ENCODE assay signal across 11 cellular contexts in genomic region chr10:12729885-12730284, GRCh38.
DNase-seq lines count a peak whose midpoint lies in the region; ATAC-seq, FAIRE-seq and TF ChIP-seq lines count a peak whose summit lies in the region.
"Had no signal": no experiment of that assay in that cellular context is flagged by ENCODE, and none has a peak within 500 bp of the region (broad histone marks: within the 10 kb centered on the region; RNA-seq: fewer than 3 reads in every experiment).

No MANE protein-coding gene starts in this region.

- H2BK20ac ChIP-seq in H1 (ENCODE audit: low read length) = no peak overlapping the region

- H3K9me2 ChIP-seq in Loucy (replicated peaks; ENCODE audit: low read depth, low read length) = no peaks in the 10 kb centered on the region
- H3K9me2 ChIP-seq in PC-9 (ENCODE audit: insufficient read depth) = no peaks in the 10 kb centered on the region

- peaks cover 4% of the 10 kb centered on the region for H3K4me1 ChIP-seq in Loucy (ENCODE audit: insufficient read depth, low read length, poor library complexity, severe bottlenecking)
- peaks cover 0 to 5% (median 1%) of the 10 kb centered on the region in 4 experiments; a peak in 5 of 7 replicates for H3K4me1 ChIP-seq in H1 (replicated peaks in 1 of 4; ENCODE audit: control insufficient read depth in 3 of 4, insufficient read depth in 4 of 4, low read length in 3 of 4)
- peaks cover 11% of the 10 kb centered on the region; the same call in 1 of the 2 replicates for H3K4me1 ChIP-seq in PC-9 (replicated peaks; ENCODE audit: insufficient read depth)

- H3K9ac ChIP-seq in Loucy (ENCODE audit: low read depth, low read length, poor library complexity, severe bottlenecking) = no peak overlapping the region
- H3K9ac ChIP-seq in H1 (replicated peaks in 1 of 4; ENCODE audit: extremely low read depth in 1 of 4, low read depth in 3 of 4, low read length in 3 of 4) = no peak overlapping the region

- H2BK5ac ChIP-seq in H1 (ENCODE audit: low read depth, low read length) = peak overlapping the region; percentile 71; the same call in 1 of the 2 replicates

- no peaks in the 10 kb centered on the region for H3K9me3 ChIP-seq in Loucy (ENCODE audit: insufficient read depth, low read depth, low read length)
- H3K9me3 ChIP-seq in H1 (ENCODE audit: insufficient read depth in 2 of 2, low read depth in 1 of 2, low read length in 1 of 2) = no peaks in the 10 kb centered on the region
- no peaks in the 10 kb centered on the region for H3K9me3 ChIP-seq in PC-9 (ENCODE audit: insufficient read depth, low read depth)
- H3K9me3 ChIP-seq: gastrocnemius medialis had no signal

- peak; percentile 82 for FAIRE-seq in H1 (lab: Jason Lieb, UNC)

- intact Hi-C loops in PC-9 (cut with micrococcal nuclease; ENCODE audit: unreplicated experiment) = no loop called here

- no peaks in the 10 kb centered on the region for H3K23me2 ChIP-seq in H1 (ENCODE audit: low read depth, low read length)

- no peak overlapping the region for H3K4ac ChIP-seq in H1 (replicated peaks; ENCODE audit: insufficient read length, low read depth, low read length)

- WGBS in H1 (ENCODE audit: extremely low coverage in 1 of 2, insufficient coverage in 1 of 2, insufficient read length in 1 of 2, insufficient replicate concordance in 2 of 2, low coverage in 1 of 2, low lambda C conversion rate in 2 of 2, missing lambda C conversion rate in 1 of 2), 2 experiments = 61% methylated on average over 7 of the region's 7 CpGs; no CpG with 5 or more reads in 1 of the 2 experiments

- H3K18ac ChIP-seq in H1 (ENCODE audit: extremely low read depth, low read length) = no peak overlapping the region

- H2AFZ ChIP-seq in Loucy (ENCODE audit: low read length) (no peak overlapping the region), H1 (ENCODE audit: low read length) (no peak overlapping the region), PC-9 (no peak overlapping the region)

- H3K4me2 ChIP-seq in Loucy (ENCODE audit: low read depth, low read length, poor library complexity, severe bottlenecking) (no peak overlapping the region), H1 (ENCODE audit: insufficient read depth in 1 of 2, low read depth in 2 of 2, low read length in 2 of 2) (no peak overlapping the region), PC-9 (no peak overlapping the region)

- peak overlapping the region; percentile 68; the same call in 1 of the 2 replicates for H2AK5ac ChIP-seq in H1 (ENCODE audit: low read depth, low read length)

- CTCF ChIA-PET in H1 (lab: Charles Lee; ENCODE audit: partially characterized antibody) (interaction anchor here (0.6 to 5.0 kb wide), 19 partner anchors 10 to 601 kb away, joined by 3 to 36 read pairs (median 3); no protein-coding TSS in a partner anchor), PC-9 (lab: Charles Lee) (interaction anchor here (0.6 kb wide), 1 partner anchor 313 kb away, joined by 3 read pairs; no protein-coding TSS in a partner anchor)

- H4K5ac ChIP-seq in H1 (ENCODE audit: insufficient read length, low read depth, low read length) = no peak overlapping the region

- TF ChIP-seq EP300 in H1 (IDR thresholded peaks at IDR 0.05; ENCODE audit: borderline replicate concordance in 1 of 2, low read depth in 2 of 2, low read length in 2 of 2) = no peak

- H3K79me2 ChIP-seq in Loucy (ENCODE audit: insufficient read depth, low read length) (no peaks in the 10 kb centered on the region), H1 (ENCODE audit: control insufficient read depth in 1 of 2, insufficient read depth in 2 of 2, low read length in 2 of 2) (no peaks in the 10 kb centered on the region), PC-9 (ENCODE audit: low read depth) (no peaks in the 10 kb centered on the region)

- H3F3A ChIP-seq in Loucy (ENCODE audit: low read depth) = no peaks in the 10 kb centered on the region
- H3F3A ChIP-seq in PC-9 (ENCODE audit: insufficient read depth, low read depth) = peaks cover 9% of the 10 kb centered on the region; the same call in 1 of the 2 replicates

- no peaks in the 10 kb centered on the region for H3K36me3 ChIP-seq in Loucy (ENCODE audit: insufficient read depth, low read length)
- H3K36me3 ChIP-seq in H1 (ENCODE audit: control insufficient read depth in 2 of 4, insufficient read depth in 4 of 4, low read length in 3 of 4) = no peaks in the 10 kb centered on the region
- H3K36me3 ChIP-seq in PC-9 (ENCODE audit: low read depth) = no peaks in the 10 kb centered on the region
- H3K36me3 ChIP-seq: gastrocnemius medialis had no signal

- TF ChIP-seq CTCF in Loucy (conservative IDR thresholded peaks at IDR 0.05; ENCODE audit: low read length) = peak; percentile 76
- peak; percentile 83 to 98 (median 87) for TF ChIP-seq CTCF in H1 (IDR thresholded peaks at IDR 0.05; ENCODE audit: control extremely low read depth in 1 of 3, insufficient read depth in 1 of 3, low read depth in 1 of 3, low read length in 3 of 3)
- peak; percentile 56 for TF ChIP-seq CTCF in retinal pigment epithelial cell (conservative IDR thresholded peaks at IDR 0.05; ENCODE audit: low read depth, low read length)
- no peak for TF ChIP-seq CTCF in PC-9 (conservative IDR thresholded peaks at IDR 0.05)

- TF ChIP-seq RAD21 in H1 (IDR thresholded peaks at IDR 0.05 in 1 of 2, conservative IDR thresholded peaks at IDR 0.05 in 1 of 2; ENCODE audit: low read depth in 2 of 2, low read length in 2 of 2) = peak; percentile 88 to 92

- H2BK120ac ChIP-seq in H1 (replicated peaks; ENCODE audit: low read depth, low read length) = no peak overlapping the region

- H3K79me1 ChIP-seq in H1 (ENCODE audit: low read depth, low read length) = no peaks in the 10 kb centered on the region

- no peak overlapping the region for H4K8ac ChIP-seq in H1 (ENCODE audit: extremely low read depth, insufficient read depth, low read length)

- H3K27ac ChIP-seq in H1 (ENCODE audit: low read depth, low read length) (no peak overlapping the region), PC-9 (no peak overlapping the region)

- H4K91ac ChIP-seq in H1 (replicated peaks; ENCODE audit: insufficient read length, low read length) = no peak overlapping the region

- no peak overlapping the region for H3K56ac ChIP-seq in H1 (replicated peaks; ENCODE audit: insufficient read length, low read depth, low read length)

- DNase-seq in activated CD4-positive, alpha-beta T cell treated with anti-CD3 and anti-CD28 coated beads for 48 hours = peak; percentile 45
- no peak for DNase-seq in activated CD4-positive, alpha-beta T cell treated with anti-CD3 and anti-CD28 coated beads for 4 hours
- DNase-seq in H1 (ENCODE audit: low read depth in 1 of 2, low spot score in 2 of 2) (peak; percentile 15 to 88), retinal pigment epithelial cell (ENCODE audit: low read depth) (no peak), PC-9 (no peak)
- DNase-seq: gastrocnemius medialis, naive B cell, NCI-H774 had no signal

- H2BK15ac ChIP-seq in H1 (ENCODE audit: low read length) = no peak overlapping the region

- BruUV-seq in PC-9 (replicated peaks; lab: Mats Ljungman, UMichigan) = no TSS peak

- no peak overlapping the region for H3K23ac ChIP-seq in H1 (ENCODE audit: insufficient read length)

- no peaks in the 10 kb centered on the region for H4K20me1 ChIP-seq in Loucy (ENCODE audit: insufficient read depth, low read length, poor library complexity, severe bottlenecking)
- H4K20me1 ChIP-seq in H1 (replicated peaks in 1 of 2; ENCODE audit: control insufficient read depth in 1 of 2, insufficient read depth in 2 of 2, low read length in 2 of 2) = no peaks in the 10 kb centered on the region
- H4K20me1 ChIP-seq in PC-9 (ENCODE audit: insufficient read depth) = no peaks in the 10 kb centered on the region

- POLR2A ChIA-PET in H1 (lab: Charles Lee; ENCODE audit: partially characterized antibody) (no interaction called here), PC-9 (lab: Charles Lee; ENCODE audit: unreplicated experiment) (no interaction called here)

- 0 out of 2 replicates have a peak overlapping the region, but pooled peaks have one; percentile 52 for H2BK12ac ChIP-seq in H1 (ENCODE audit: low read depth, low read length)

- H3K4me3 ChIP-seq in Loucy (ENCODE audit: low read length, poor library complexity, severe bottlenecking) = no peak overlapping the region
- no peak overlapping the region for H3K4me3 ChIP-seq in H1 (ENCODE audit: extremely low read depth in 1 of 4, insufficient read depth in 2 of 4, low read depth in 3 of 4, low read length in 4 of 4)
- no peak overlapping the region for H3K4me3 ChIP-seq in retinal pigment epithelial cell (ENCODE audit: low read length)
- H3K4me3 ChIP-seq in PC-9 = no peak overlapping the region
- H3K4me3 ChIP-seq: gastrocnemius medialis had no signal

- ATAC-seq in GM18867 (IDR thresholded peaks at IDR 0.05; ENCODE audit: unreplicated experiment) (no peak), HG03280 (IDR thresholded peaks at IDR 0.05; ENCODE audit: unreplicated experiment) (no peak)
- ATAC-seq: gastrocnemius medialis had no signal

- TF ChIP-seq POLR2A in H1 (IDR thresholded peaks at IDR 0.05; ENCODE audit: control extremely low read depth in 1 of 2, low read depth in 2 of 2, low read length in 2 of 2) = no peak

- H3K27me3 ChIP-seq in Loucy (ENCODE audit: insufficient read depth, low read length, poor library complexity, severe bottlenecking) = no peaks in the 10 kb centered on the region
- no peaks in the 10 kb centered on the region for H3K27me3 ChIP-seq in H1 (replicated peaks in 1 of 4; ENCODE audit: control insufficient read depth in 3 of 4, extremely low read depth in 1 of 4, insufficient read depth in 3 of 4, low read length in 3 of 4)
- no peaks in the 10 kb centered on the region for H3K27me3 ChIP-seq in PC-9 (ENCODE audit: insufficient read depth, low read depth)
- H3K27me3 ChIP-seq: gastrocnemius medialis had no signal

- no peak overlapping the region for H3K14ac ChIP-seq in H1 (ENCODE audit: insufficient read length)

TF ChIP-seq in H1, 55 proteins besides CTCF, POLR2A, EP300 and RAD21:
- peak; percentile 33; the same call in 1 of the 2 replicates for TF ChIP-seq CREB1 (IDR thresholded peaks at IDR 0.05)
- no peak for TF ChIP-seq SIX5 (IDR thresholded peaks at IDR 0.05; ENCODE audit: low read depth, low read length)
TF ChIP-seq in H1: peak in this region for 1.

Comparison
In these comparisons a context has a peak if more than half of its experiments do, and no peak if none do; other contexts are left out.
1. DNase-seq: peak in activated CD4-positive, alpha-beta T cell treated with anti-CD3 and anti-CD28 coated beads for 48 hours (single experiment) and H1 (2 of 2); none in activated CD4-positive, alpha-beta T cell treated with anti-CD3 and anti-CD28 coated beads for 4 hours (0 of 2), retinal pigment epithelial cell (single experiment) and PC-9 (0 of 2).